8 cellular contexts compared by ENCODE assay signal in the genomic region with DNA sequence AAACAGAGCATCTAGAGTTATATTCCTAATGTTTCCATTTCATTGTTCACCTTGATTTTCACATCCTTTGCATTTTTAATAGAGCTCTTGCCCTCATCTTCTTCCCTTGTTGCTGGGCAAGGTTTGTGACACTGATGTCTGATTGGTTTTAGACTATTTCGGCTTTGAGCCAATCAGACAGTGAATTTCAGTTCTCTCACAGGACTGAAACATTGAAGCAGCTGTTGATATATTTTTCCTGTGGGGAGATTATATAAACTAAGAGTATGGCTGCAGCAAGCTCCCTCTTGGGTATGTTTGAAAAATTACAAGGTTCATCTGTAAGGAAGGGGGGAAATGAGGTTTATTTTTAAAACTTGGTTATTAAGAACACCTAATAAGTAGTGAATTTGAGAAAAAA. TPM values are rescaled to one million over a fixed set of nuclear protein-coding genes. Genes with fewer than 3 reads are reported as not detected.
DNase-seq lines count a peak whose midpoint lies in the region; ATAC-seq and TF ChIP-seq lines count a peak whose summit lies in the region.

No MANE protein-coding gene starts in this region.

- H3K4me2 ChIP-seq in SU-DHL-6 (ENCODE audit: low read depth, low read length, poor library complexity, severe bottlenecking): peak overlapping the region; percentile 47

- no peak overlapping the region for H2AFZ ChIP-seq in SU-DHL-6 (ENCODE audit: low read depth, low read length, severe bottlenecking)

- peak; percentile 36 for TF ChIP-seq CTCF in CD4-positive, alpha-beta T cell (IDR thresholded peaks at IDR 0.05)
- TF ChIP-seq CTCF in SU-DHL-6 (IDR thresholded peaks at IDR 0.05; ENCODE audit: insufficient read depth, low read length, poor library complexity, severe bottlenecking): no peak
- TF ChIP-seq CTCF in epithelial cell of proximal tubule (conservative IDR thresholded peaks at IDR 0.05; ENCODE audit: low read depth, low read length): peak; percentile 32

- H3K27me3 ChIP-seq in CD4-positive, alpha-beta T cell (ENCODE audit: control insufficient read depth, insufficient read depth, low read length): no peaks in the 10 kb centered on the region
- no peaks in the 10 kb centered on the region for H3K27me3 ChIP-seq in SU-DHL-6 (ENCODE audit: low read length)

- no peak overlapping the region for H3K9ac ChIP-seq in SU-DHL-6 (ENCODE audit: low read length)

- no peaks in the 10 kb centered on the region for H4K20me1 ChIP-seq in SU-DHL-6 (ENCODE audit: low read depth, low read length)

- no peaks in the 10 kb centered on the region for H3K9me3 Mint-ChIP-seq in CD4-positive, alpha-beta T cell
- peaks cover 4% of the 10 kb centered on the region for H3K9me3 Mint-ChIP-seq in natural killer cell treated with Interleukin-12 subunit alpha and Interleukin-12 subunit beta and Interleukin-15 and Interleukin-18, amount 100 ng/mL, for 72 hours

- no peaks in the 10 kb centered on the region for H3K9me2 ChIP-seq in SU-DHL-6 (replicated peaks; ENCODE audit: insufficient read depth, low read length)

- peaks cover under 1% of the 10 kb centered on the region; the same call in 1 of the 2 replicates for H3K36me3 ChIP-seq in SU-DHL-6 (ENCODE audit: low read length)

- H3K79me2 ChIP-seq in SU-DHL-6 (ENCODE audit: insufficient read depth, low read length): peaks cover 94% of the 10 kb centered on the region

- peaks cover 6% of the 10 kb centered on the region for H3K9me3 ChIP-seq in CD4-positive, alpha-beta T cell (ENCODE audit: control insufficient read depth, low read length)
- no peaks in the 10 kb centered on the region for H3K9me3 ChIP-seq in SU-DHL-6 (ENCODE audit: insufficient read depth, low read length)

- POLR2A ChIA-PET in CD4-positive, alpha-beta T cell (lab: Charles Lee): interaction anchor here (0.9 to 8.1 kb wide), 17 partner anchors 9 to 354 kb away, joined by 3 to 207 read pairs (median 9); partner anchors contain the start of gene ATF7IP

- H3K27ac Mint-ChIP-seq in CD4-positive, alpha-beta T cell: peak overlapping the region; percentile 75
- peak overlapping the region; percentile 58 to 71 for H3K27ac Mint-ChIP-seq in natural killer cell treated with Interleukin-12 subunit alpha and Interleukin-12 subunit beta and Interleukin-15 and Interleukin-18, amount 100 ng/mL, for 72 hours

- H3K27me3 Mint-ChIP-seq in CD4-positive, alpha-beta T cell: no peaks in the 10 kb centered on the region
- H3K27me3 Mint-ChIP-seq in natural killer cell treated with Interleukin-12 subunit alpha and Interleukin-12 subunit beta and Interleukin-15 and Interleukin-18, amount 100 ng/mL, for 72 hours: no peaks in the 10 kb centered on the region

- intact Hi-C loops in CD4-positive, alpha-beta T cell (cut with DNase I, micrococcal nuclease): loop anchor here in 1 of 2 experiments (2.0 kb wide), 2 partner anchors 22 to 32 kb away; no protein-coding TSS in a partner anchor

- peaks cover 11% of the 10 kb centered on the region; the same call in 1 of the 2 replicates for H3F3A ChIP-seq in SU-DHL-6 (ENCODE audit: insufficient read depth)

- H3K4me3 ChIP-seq in SU-DHL-6 (ENCODE audit: insufficient read depth, low read length, poor library complexity, severe bottlenecking): no peak overlapping the region
- H3K4me3 ChIP-seq in epithelial cell of proximal tubule (ENCODE audit: low read depth, low read length): no peak overlapping the region

- peak; percentile 74 for ATAC-seq in CD4-positive, alpha-beta T cell (ENCODE audit: poor library complexity)
- peak; percentile 53 to 77 for ATAC-seq in natural killer cell treated with Interleukin-12 subunit alpha and Interleukin-12 subunit beta and Interleukin-15 and Interleukin-18, amount 100 ng/mL, for 72 hours
- ATAC-seq in GM19351 (IDR thresholded peaks at IDR 0.05; ENCODE audit: unreplicated experiment): no peak
- ATAC-seq in GM18873 (IDR thresholded peaks at IDR 0.05; ENCODE audit: low FRiP score, unreplicated experiment): no peak
- no peak for ATAC-seq in HG02763 (IDR thresholded peaks at IDR 0.05; ENCODE audit: unreplicated experiment)

- peak overlapping the region; percentile 40 for H3K4me3 Mint-ChIP-seq in CD4-positive, alpha-beta T cell
- peak overlapping the region; percentile 57 for H3K4me3 Mint-ChIP-seq in natural killer cell treated with Interleukin-12 subunit alpha and Interleukin-12 subunit beta and Interleukin-15 and Interleukin-18, amount 100 ng/mL, for 72 hours

- peaks cover 22% of the 10 kb centered on the region for H3K36me3 Mint-ChIP-seq in CD4-positive, alpha-beta T cell (ENCODE audit: low read depth)
- peaks cover 10% of the 10 kb centered on the region for H3K36me3 Mint-ChIP-seq in natural killer cell treated with Interleukin-12 subunit alpha and Interleukin-12 subunit beta and Interleukin-15 and Interleukin-18, amount 100 ng/mL, for 72 hours

- CTCF ChIA-PET in CD4-positive, alpha-beta T cell (lab: Charles Lee): interaction anchor here (0.6 to 1.7 kb wide), 8 partner anchors 13 to 178 kb away, joined by 3 to 13 read pairs (median 6); partner anchors contain the start of gene ATF7IP

- peak overlapping the region; percentile 33 for H3K27ac ChIP-seq in CD4-positive, alpha-beta T cell (ENCODE audit: low read depth, low read length)
- H3K27ac ChIP-seq in SU-DHL-6 (ENCODE audit: low read depth, low read length): peak overlapping the region; percentile 52

- peaks cover 62% of the 10 kb centered on the region for H3K4me1 Mint-ChIP-seq in CD4-positive, alpha-beta T cell (ENCODE audit: low read depth)
- peaks cover 41 to 59% of the 10 kb centered on the region in 2 donors for H3K4me1 Mint-ChIP-seq in natural killer cell treated with Interleukin-12 subunit alpha and Interleukin-12 subunit beta and Interleukin-15 and Interleukin-18, amount 100 ng/mL, for 72 hours (ENCODE audit: low read depth in 2 of 2)

- DNase-seq in CD4-positive, alpha-beta T cell: peak in 1 of 10 experiments; percentile 24
- DNase-seq in HT1080 (ENCODE audit: low read depth) (peak; percentile 5), epithelial cell of proximal tubule (ENCODE audit: low read depth) (no peak)
- no peak for DNase-seq in natural killer cell treated with Interleukin-12 subunit alpha and Interleukin-12 subunit beta and Interleukin-15 and Interleukin-18, amount 100 ng/mL, for 72 hours (ENCODE audit: low spot score)

RNA-seq across cellular contexts. Expression of gene ATF7IP, which starts 51.2 kb away (rescaled TPM):
- total RNA-seq in CD4-positive, alpha-beta T cell: 100 to 1,000 TPM; 134 to 143 TPM
- 9.7 and 13.3 TPM in 2 replicates for total RNA-seq in HT1080 (2014; rRNA removed; shearing (Covaris generic))
- polyA plus RNA-seq in HT1080 (2015; cell fraction: cytosol; rRNA removed): 7.0 and 9.2 TPM in 2 replicates
- 19.5 and 23.0 TPM in 2 replicates for polyA plus RNA-seq in HT1080 (2015; cell fraction: nucleus; rRNA removed)
- 11.9 and 21.3 TPM in 2 replicates for total RNA-seq in epithelial cell of proximal tubule
- 100 to 1,000 TPM in 1 of 2 donors, 10 to 100 TPM in 1; 85.3 to 107 TPM for total RNA-seq in natural killer cell treated with Interleukin-12 subunit alpha and Interleukin-12 subunit beta and Interleukin-15 and Interleukin-18, amount 100 ng/mL, for 72 hours

Comparison
In these comparisons a context has a peak if more than half of its experiments do, and no peak if none do; other contexts are left out.
1. ATAC-seq: peak in CD4-positive, alpha-beta T cell (single experiment) and natural killer cell treated with Interleukin-12 subunit alpha and Interleukin-12 subunit beta and Interleukin-15 and Interleukin-18, amount 100 ng/mL, for 72 hours (2 of 2); none in GM19351 (single experiment), GM18873 (single experiment) and HG02763 (single experiment).